Comparison of ENCODE assay signal across 26 cellular contexts in genomic region chr14:95645016-95645996, GRCh38. TPM values are rescaled to one million over a fixed set of nuclear protein-coding genes. Genes with fewer than 3 reads are reported as not detected.
A peak's percentile ranks its signal among the peaks of the same experiment; 100 is the strongest.
DNase-seq lines count a peak whose midpoint lies in the region; ATAC-seq, FAIRE-seq and TF ChIP-seq lines count a peak whose summit lies in the region.
"Had no signal": no experiment of that assay in that cellular context is flagged by ENCODE, and none has a peak within 500 bp of the region (broad histone marks: within the 10 kb centered on the region; RNA-seq: fewer than 3 reads in every experiment).

No MANE protein-coding gene starts in this region.

- no TSS peak for BruUV-seq in GM12878 (replicated peaks; lab: Mats Ljungman, UMichigan)
- BruUV-seq in PC-3 (replicated peaks; lab: Mats Ljungman, UMichigan), result no TSS peak

- peak overlapping the region; percentile 54 for H3K4me2 ChIP-seq in Karpas-422 (ENCODE audit: low read depth, low read length, poor library complexity, severe bottlenecking)
- H3K4me2 ChIP-seq in GM12878 (ENCODE audit: control insufficient read depth, insufficient read depth), result 0 out of 2 replicates have a peak overlapping the region, but pooled peaks have one; percentile 29
- no peak overlapping the region for H3K4me2 ChIP-seq in PC-3 (ENCODE audit: low read length)
- H3K4me2 ChIP-seq: BLaER1 had no signal

- H3K4me3 ChIP-seq in Karpas-422 (ENCODE audit: low read length) (peak overlapping the region; percentile 32), GM12878 (no peak overlapping the region), testis (peak overlapping the region in 1 of 2 donors; percentile 31), PC-3 (ENCODE audit: low read length) (no peak overlapping the region), thyroid gland (replicated peaks in 1 of 3) (no peak overlapping the region)
- H3K4me3 ChIP-seq: BLaER1, GM23248, MG63 had no signal

- TF ChIP-seq EP300 in GM12878 (IDR thresholded peaks at IDR 0.05; ENCODE audit: borderline replicate concordance in 1 of 2, control insufficient read depth in 1 of 2, low read depth in 2 of 2, low read length in 2 of 2), result no peak

- 28% methylated on average over 13 of the region's 13 CpGs for WGBS in GM12878 (ENCODE audit: insufficient coverage, insufficient replicate concordance, low lambda C conversion rate, missing lambda C conversion rate)
- WGBS in testis, 2 donors, result 65 to 74% methylated on average over 11 to 13 of the region's 13 CpGs
- WGBS in thyroid gland, 2 donors, result 83 to 89% methylated on average over 13 of the region's 13 CpGs

- H3K9ac ChIP-seq in Karpas-422 (ENCODE audit: low read length) (peak overlapping the region; percentile 38; the same call in 1 of the 2 replicates), GM12878 (ENCODE audit: control insufficient read depth, insufficient read depth, low read length) (no peak overlapping the region), PC-3 (ENCODE audit: low read length) (no peak overlapping the region)
- H3K9ac ChIP-seq: BLaER1, GM23248 had no signal

- H3K4me1 ChIP-seq in Karpas-422 (ENCODE audit: low read length) (peaks cover 39% of the 10 kb centered on the region), GM12878 (ENCODE audit: control insufficient read depth, insufficient read depth, low read length) (no peaks in the 10 kb centered on the region), testis (no peaks in the 10 kb centered on the region), PC-3 (ENCODE audit: insufficient read depth, low read length) (no peaks in the 10 kb centered on the region), thyroid gland (no peaks in the 10 kb centered on the region)

- POLR2A ChIA-PET in GM12878 (lab: Charles Lee), result no interaction called here
- POLR2A ChIA-PET in PC-3 (lab: Charles Lee; ENCODE audit: unreplicated experiment), result no interaction called here

- no peaks in the 10 kb centered on the region for H3F3A ChIP-seq in PC-3 (ENCODE audit: low read length, unreplicated experiment)

- H2AFZ ChIP-seq in Karpas-422 (ENCODE audit: low read length), result 0 out of 2 replicates have a peak overlapping the region, but pooled peaks have one; percentile 3
- H2AFZ ChIP-seq in GM12878 (ENCODE audit: control insufficient read depth, low read depth, low read length), result no peak overlapping the region
- no peak overlapping the region for H2AFZ ChIP-seq in PC-3 (ENCODE audit: low read length)
- H2AFZ ChIP-seq: GM23248 had no signal

- H4K20me1 ChIP-seq in Karpas-422 (ENCODE audit: insufficient read depth, low read depth, low read length), result no peaks in the 10 kb centered on the region
- H4K20me1 ChIP-seq in GM12878 (ENCODE audit: control insufficient read depth, insufficient read depth), result no peaks in the 10 kb centered on the region
- no peaks in the 10 kb centered on the region for H4K20me1 ChIP-seq in PC-3 (ENCODE audit: low read length)
- H4K20me1 ChIP-seq: BLaER1 had no signal

- TF ChIP-seq RAD21 in GM12878 (IDR thresholded peaks at IDR 0.05; ENCODE audit: insufficient read depth, low read depth, low read length), result no peak

- in situ Hi-C loops in GM12878 (cut with MboI), result no loop called here

- H3K9me3 ChIP-seq in Karpas-422 (ENCODE audit: low read length) (no peaks in the 10 kb centered on the region), GM12878 (replicated peaks; ENCODE audit: control insufficient read depth, insufficient read depth, low read length) (no peaks in the 10 kb centered on the region; the same call in 2 of the 3 replicates), testis (no peaks in the 10 kb centered on the region), PC-3 (ENCODE audit: low read length) (no peaks in the 10 kb centered on the region), thyroid gland (no peaks in the 10 kb centered on the region)
- H3K9me3 ChIP-seq: BLaER1, MG63 had no signal

- DNase-seq in GM12891 (ENCODE audit: insufficient read length, low spot score) (no peak), Karpas-422 (peak; percentile 79), GM12878 (ENCODE audit: low read depth, low spot score) (no peak), testis (peak; percentile 56), PC-3 (no peak), thyroid gland (no peak)
- DNase-seq: CD4-positive, alpha-beta T cell; COR-L47; DND-41; GM23248; HCEC 1CT; Kasumi-1; MG63; NCI-H1092; NCI-H1436 treated with DMSO at 0.1 percent for 48 hours; NCI-H2029; NCI-H226; NCI-H524; NCI-H774; OCI-M1; Right ventricle myocardium superior had no signal

- H3K9me2 ChIP-seq in Karpas-422 (replicated peaks; ENCODE audit: insufficient read depth, low read length) (no peaks in the 10 kb centered on the region), PC-3 (replicated peaks; ENCODE audit: low read length) (no peaks in the 10 kb centered on the region)

- CTCF ChIA-PET in GM12878 (lab: Yijun Ruan, JAX) (interaction anchor here (0.6 to 1.6 kb wide), 3 partner anchors 20 to 68 kb away, joined by 3 read pairs; no protein-coding TSS in a partner anchor), PC-3 (lab: Charles Lee) (no interaction called here)

- peak; percentile 41; the same call in 2 of the 3 replicates for ATAC-seq in GM12878
- ATAC-seq in PC-3, result no peak
- ATAC-seq in HG02678 (IDR thresholded peaks at IDR 0.05; ENCODE audit: unreplicated experiment), result no peak

- TF ChIP-seq CTCF in GM12878 (IDR thresholded peaks at IDR 0.05 in 2 of 3, conservative IDR thresholded peaks at IDR 0.05 in 1 of 3; ENCODE audit: control insufficient read depth in 2 of 3, extremely low read depth in 1 of 3, insufficient read depth in 1 of 3, low read depth in 3 of 3, low read length in 3 of 3) (no peak), testis (IDR thresholded peaks at IDR 0.05) (no peak), PC-3 (conservative IDR thresholded peaks at IDR 0.05; ENCODE audit: low read depth, low read length) (no peak), thyroid gland (IDR thresholded peaks at IDR 0.05) (no peak)

- no peaks in the 10 kb centered on the region for H3K36me3 ChIP-seq in Karpas-422 (ENCODE audit: insufficient read depth, low read length)
- no peaks in the 10 kb centered on the region for H3K36me3 ChIP-seq in GM12878 (ENCODE audit: control insufficient read depth in 2 of 2, insufficient read depth in 2 of 2, low read length in 1 of 2)
- H3K36me3 ChIP-seq in testis (ENCODE audit: low read depth, missing control alignments), result no peaks in the 10 kb centered on the region
- no peaks in the 10 kb centered on the region for H3K36me3 ChIP-seq in PC-3 (ENCODE audit: low read depth, low read length)
- H3K36me3 ChIP-seq in thyroid gland, result no peaks in the 10 kb centered on the region
- H3K36me3 ChIP-seq: BLaER1, MG63 had no signal

- H3K27ac ChIP-seq in Karpas-422 (ENCODE audit: low read length) (peak overlapping the region; percentile 82), GM12878 (ENCODE audit: control insufficient read depth, insufficient read depth) (no peak overlapping the region), testis (no peak overlapping the region), PC-3 (ENCODE audit: low read length) (no peak overlapping the region), thyroid gland (no peak overlapping the region)
- H3K27ac ChIP-seq: BLaER1, GM23248 had no signal

- H3K27me3 ChIP-seq in Karpas-422 (ENCODE audit: low read length) (no peaks in the 10 kb centered on the region), GM12878 (replicated peaks in 1 of 2; ENCODE audit: control insufficient read depth in 2 of 2, insufficient read depth in 2 of 2, low read length in 1 of 2) (no peaks in the 10 kb centered on the region), testis (no peaks in the 10 kb centered on the region), PC-3 (ENCODE audit: low read length) (no peaks in the 10 kb centered on the region), thyroid gland (no peaks in the 10 kb centered on the region)
- H3K27me3 ChIP-seq: BLaER1, MG63 had no signal

- SMC1A ChIA-PET in GM12878 (lab: Charles Lee; ENCODE audit: uncharacterized antibody, unreplicated experiment), result interaction anchor here (0.7 to 1.1 kb wide), 2 partner anchors 35 to 38 kb away, joined by 3 to 4 read pairs; no protein-coding TSS in a partner anchor

- RAD21 ChIA-PET in GM12878 (lab: Charles Lee; ENCODE audit: unreplicated experiment), result no interaction called here

- FAIRE-seq in GM12891 (lab: Jason Lieb, UNC) (peak; percentile 75), GM12878 (lab: Jason Lieb, UNC) (no peak)
- FAIRE-seq: G401.6 had no signal

- TF ChIP-seq POLR2A in GM12891 (IDR thresholded peaks at IDR 0.05; ENCODE audit: low read depth, low read length), result no peak
- no peak for TF ChIP-seq POLR2A in GM12878 (IDR thresholded peaks at IDR 0.05; ENCODE audit: low read depth, low read length)
- TF ChIP-seq POLR2A in testis (IDR thresholded peaks at IDR 0.05), result no peak
- TF ChIP-seq POLR2A in thyroid gland (IDR thresholded peaks at IDR 0.05), result no peak

- intact Hi-C loops in GM12878 (cut with micrococcal nuclease; ENCODE audit: unreplicated experiment), result no loop called here
- intact Hi-C loops in testis (cut with DNase I; ENCODE audit: low total_unique reads), result no loop called here
- intact Hi-C loops in PC-3 (cut with micrococcal nuclease), result no loop called here
- intact Hi-C loops in thyroid gland (cut with DNase I), result no loop called here

- H3K79me2 ChIP-seq in Karpas-422 (ENCODE audit: low read length) (no peaks in the 10 kb centered on the region), GM12878 (ENCODE audit: control insufficient read depth, insufficient read depth, low read length) (no peaks in the 10 kb centered on the region), PC-3 (ENCODE audit: low read length) (no peaks in the 10 kb centered on the region)

RNA-seq across cellular contexts. Expression of gene TCL1B, which starts 40.9 kb away (rescaled TPM):
- not detected for polyA plus RNA-seq in GM12891 (2012; ENCODE audit: low read depth, missing spikeins)
- 0.37 TPM in 1 of 2 replicates, not detected in the other for total RNA-seq in Karpas-422 (2014; rRNA removed; shearing (Covaris generic); ENCODE audit: low replicate concordance)
- total RNA-seq in GM12878 (2013; cell fraction: nucleolus; rRNA removed), result not detected in 2 replicates
- 0.11 TPM in 2 replicates for total RNA-seq in GM12878 (2014; rRNA removed)
- not detected in 2 replicates for total RNA-seq in GM12878 (2014; rRNA removed; fragmentation: Illumina TruSeq; extraction: Trizol)
- not detected in 2 replicates for total RNA-seq in GM12878 (2021)
- polyA plus RNA-seq in GM12878 (2011; ENCODE audit: low read depth), result 0.64 TPM
- polyA plus RNA-seq in GM12878 (2011; rRNA removed), result not detected in 2 replicates
- polyA plus RNA-seq in GM12878 (2011; cell fraction: cytosol; rRNA removed), result not detected in 2 replicates
- polyA plus RNA-seq in GM12878 (2011; cell fraction: nucleus; rRNA removed), result not detected in 2 replicates
- 0.88 and 0.91 TPM in 2 replicates for polyA plus RNA-seq in GM12878 (2012)
- polyA plus RNA-seq in GM12878 (2014; fragmentation: Illumina TruSeq; extraction: Trizol), result 0.10 TPM in 1 of 2 replicates, not detected in the other
- polyA plus RNA-seq in GM12878 (2014; fragmentation: Nextera tagmentation; extraction: Ambion mirVana), result under 1 TPM; 0.15 to 0.18 TPM
- not detected in 2 replicates for polyA plus RNA-seq in GM12878 (2014; rRNA removed)
- not detected for polyA plus RNA-seq in GM12878 (2016; fragmentation: Nextera tagmentation; extraction: Ambion mirVana)
- not detected in 2 replicates for polyA minus RNA-seq in GM12878 (2011; rRNA and poly(A)+ RNA removed)
- not detected in 2 replicates for polyA minus RNA-seq in GM12878 (2011; cell fraction: cytosol; rRNA and poly(A)+ RNA removed)
- polyA minus RNA-seq in GM12878 (2011; cell fraction: nucleus; rRNA and poly(A)+ RNA removed), result not detected in 2 replicates
- 1 to 10 TPM; 3.7 to 5.6 TPM for total RNA-seq in testis
- polyA plus RNA-seq in testis (ENCODE audit: insufficient read depth, low read depth, low replicate concordance), result 5.1 TPM
- not detected in 2 replicates for total RNA-seq in PC-3 (2014; rRNA removed)
- not detected for total RNA-seq in thyroid gland
- total RNA-seq: CD4-positive, alpha-beta T cell; GM23248; Right ventricle myocardium superior; SK-MEL-5 had no signal
- polyA plus RNA-seq: GM23248, IgD-negative memory B cell had no signal

Comparison
In these comparisons a context has a peak if more than half of its experiments do, and no peak if none do; other contexts are left out.
1. DNase-seq: peak in Karpas-422 (single experiment) and testis (single experiment); none in GM12891 (single experiment), GM12878 (single experiment), PC-3 (single experiment) and thyroid gland (0 of 2).